ENCODE assay signal across 1 cellular context in the genomic region with DNA sequence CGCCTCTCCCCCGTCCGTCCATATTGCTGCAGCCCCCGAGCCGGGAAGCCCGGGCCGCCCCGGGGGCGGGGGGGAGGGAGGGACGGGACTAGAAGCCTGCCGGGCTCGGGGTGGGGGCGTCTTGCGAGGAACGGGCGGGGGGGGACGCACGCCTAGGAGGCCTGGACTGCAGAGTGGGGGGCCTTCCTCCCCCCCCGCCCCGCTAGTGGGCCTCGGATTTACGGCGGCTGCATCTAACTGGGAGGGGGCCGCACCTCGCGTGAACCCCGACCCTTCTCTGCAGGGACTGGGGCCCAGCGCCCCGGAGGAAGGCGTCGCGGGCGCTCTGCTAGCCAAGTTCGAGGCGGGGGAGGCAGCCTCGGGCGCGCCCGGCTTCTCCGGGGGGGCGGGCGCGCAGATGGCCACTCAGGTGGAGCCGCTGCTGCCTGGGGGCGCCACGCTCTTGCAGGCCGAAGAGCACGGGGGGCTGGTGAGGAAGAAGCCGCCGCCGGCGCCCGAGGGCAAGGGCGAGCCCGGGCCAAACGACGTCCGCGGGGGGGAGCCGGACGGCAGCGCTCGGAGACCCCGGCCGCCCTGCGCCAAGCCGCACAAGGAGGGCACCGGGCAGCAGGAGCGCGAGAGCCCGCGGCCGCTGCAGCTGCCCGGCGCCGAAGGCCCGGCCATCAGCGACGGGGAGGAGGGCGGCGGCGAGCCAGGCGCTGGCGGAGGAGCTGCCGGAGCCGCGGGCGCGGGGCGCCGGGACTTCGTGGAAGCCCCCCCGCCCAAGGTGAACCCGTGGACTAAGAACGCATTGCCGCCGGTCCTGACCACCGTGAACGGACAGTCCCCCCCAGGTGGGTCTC.
TF ChIP-seq lines count a peak whose summit lies in the region.

A gene (plus strand): TSS at position 17 of the 842 bp plus-strand sequence. CDS start 381 bp downstream, at position 398.

TF ChIP-seq in HepG2, 621 proteins besides CTCF, POLR2A, EP300 and RAD21 (continued from another document and continues in another):
- no peak for TF ChIP-seq ZNF570 (CRISPR knock-in tag; IDR thresholded peaks at IDR 0.05; ENCODE audit: borderline replicate concordance)
- TF ChIP-seq ZNF317 (CRISPR knock-in tag; IDR thresholded peaks at IDR 0.05) = no peak
- TF ChIP-seq ZNF205 (CRISPR knock-in tag; IDR thresholded peaks at IDR 0.05) = no peak
- no peak for TF ChIP-seq NONO (IDR thresholded peaks at IDR 0.05)
- peak; percentile 51; the same call in 1 of the 2 replicates for TF ChIP-seq NONO (CRISPR knock-in tag; conservative IDR thresholded peaks at IDR 0.05)
- TF ChIP-seq TOE1 (CRISPR knock-in tag; IDR thresholded peaks at IDR 0.05) = no peak
- no peak for TF ChIP-seq FOSL2 (CRISPR knock-in tag; IDR thresholded peaks at IDR 0.05)
- no peak for TF ChIP-seq BORCS8-MEF2B (CRISPR knock-in tag; IDR thresholded peaks at IDR 0.05)
- TF ChIP-seq, protein P1, sequence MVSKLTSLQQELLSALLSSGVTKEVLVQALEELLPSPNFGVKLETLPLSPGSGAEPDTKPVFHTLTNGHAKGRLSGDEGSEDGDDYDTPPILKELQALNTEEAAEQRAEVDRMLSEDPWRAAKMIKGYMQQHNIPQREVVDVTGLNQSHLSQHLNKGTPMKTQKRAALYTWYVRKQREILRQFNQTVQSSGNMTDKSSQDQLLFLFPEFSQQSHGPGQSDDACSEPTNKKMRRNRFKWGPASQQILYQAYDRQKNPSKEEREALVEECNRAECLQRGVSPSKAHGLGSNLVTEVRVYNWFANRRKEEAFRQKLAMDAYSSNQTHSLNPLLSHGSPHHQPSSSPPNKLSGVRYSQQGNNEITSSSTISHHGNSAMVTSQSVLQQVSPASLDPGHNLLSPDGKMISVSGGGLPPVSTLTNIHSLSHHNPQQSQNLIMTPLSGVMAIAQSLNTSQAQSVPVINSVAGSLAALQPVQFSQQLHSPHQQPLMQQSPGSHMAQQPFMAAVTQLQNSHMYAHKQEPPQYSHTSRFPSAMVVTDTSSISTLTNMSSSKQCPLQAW (CRISPR knock-in tag; IDR thresholded peaks at IDR 0.05) = no peak
- no peak for TF ChIP-seq ZFP37 (CRISPR knock-in tag; IDR thresholded peaks at IDR 0.05; ENCODE audit: borderline replicate concordance)
- TF ChIP-seq KLF15 (CRISPR knock-in tag; IDR thresholded peaks at IDR 0.05; ENCODE audit: borderline replicate concordance) = no peak
- TF ChIP-seq ETV6 (CRISPR knock-in tag; conservative IDR thresholded peaks at IDR 0.05) = no peak
- peak; percentile 12 for TF ChIP-seq HNRNPLL (IDR thresholded peaks at IDR 0.05; ENCODE audit: low read depth, low read length, poor library complexity, severe bottlenecking)
- TF ChIP-seq, protein P2, sequence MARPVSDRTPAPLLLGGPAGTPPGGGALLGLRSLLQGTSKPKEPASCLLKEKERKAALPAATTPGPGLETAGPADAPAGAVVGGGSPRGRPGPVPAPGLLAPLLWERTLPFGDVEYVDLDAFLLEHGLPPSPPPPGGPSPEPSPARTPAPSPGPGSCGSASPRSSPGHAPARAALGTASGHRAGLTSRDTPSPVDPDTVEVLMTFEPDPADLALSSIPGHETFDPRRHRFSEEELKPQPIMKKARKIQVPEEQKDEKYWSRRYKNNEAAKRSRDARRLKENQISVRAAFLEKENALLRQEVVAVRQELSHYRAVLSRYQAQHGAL (CRISPR knock-in tag; IDR thresholded peaks at IDR 0.05; ENCODE audit: not compliant biosample characterization) = no peak
- no peak for TF ChIP-seq ZNF749 (CRISPR knock-in tag; IDR thresholded peaks at IDR 0.05; ENCODE audit: borderline replicate concordance)
- TF ChIP-seq, protein P3, sequence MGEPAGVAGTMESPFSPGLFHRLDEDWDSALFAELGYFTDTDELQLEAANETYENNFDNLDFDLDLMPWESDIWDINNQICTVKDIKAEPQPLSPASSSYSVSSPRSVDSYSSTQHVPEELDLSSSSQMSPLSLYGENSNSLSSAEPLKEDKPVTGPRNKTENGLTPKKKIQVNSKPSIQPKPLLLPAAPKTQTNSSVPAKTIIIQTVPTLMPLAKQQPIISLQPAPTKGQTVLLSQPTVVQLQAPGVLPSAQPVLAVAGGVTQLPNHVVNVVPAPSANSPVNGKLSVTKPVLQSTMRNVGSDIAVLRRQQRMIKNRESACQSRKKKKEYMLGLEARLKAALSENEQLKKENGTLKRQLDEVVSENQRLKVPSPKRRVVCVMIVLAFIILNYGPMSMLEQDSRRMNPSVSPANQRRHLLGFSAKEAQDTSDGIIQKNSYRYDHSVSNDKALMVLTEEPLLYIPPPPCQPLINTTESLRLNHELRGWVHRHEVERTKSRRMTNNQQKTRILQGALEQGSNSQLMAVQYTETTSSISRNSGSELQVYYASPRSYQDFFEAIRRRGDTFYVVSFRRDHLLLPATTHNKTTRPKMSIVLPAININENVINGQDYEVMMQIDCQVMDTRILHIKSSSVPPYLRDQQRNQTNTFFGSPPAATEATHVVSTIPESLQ (CRISPR knock-in tag; conservative IDR thresholded peaks at IDR 0.05) = no peak
- no peak for TF ChIP-seq NCOA2 (CRISPR knock-in tag; IDR thresholded peaks at IDR 0.05)
- TF ChIP-seq, protein P4, sequence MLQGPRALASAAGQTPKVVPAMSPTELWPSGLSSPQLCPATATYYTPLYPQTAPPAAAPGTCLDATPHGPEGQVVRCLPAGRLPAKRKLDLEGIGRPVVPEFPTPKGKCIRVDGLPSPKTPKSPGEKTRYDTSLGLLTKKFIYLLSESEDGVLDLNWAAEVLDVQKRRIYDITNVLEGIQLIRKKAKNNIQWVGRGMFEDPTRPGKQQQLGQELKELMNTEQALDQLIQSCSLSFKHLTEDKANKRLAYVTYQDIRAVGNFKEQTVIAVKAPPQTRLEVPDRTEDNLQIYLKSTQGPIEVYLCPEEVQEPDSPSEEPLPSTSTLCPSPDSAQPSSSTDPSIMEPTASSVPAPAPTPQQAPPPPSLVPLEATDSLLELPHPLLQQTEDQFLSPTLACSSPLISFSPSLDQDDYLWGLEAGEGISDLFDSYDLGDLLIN (CRISPR knock-in tag; IDR thresholded peaks at IDR 0.05; ENCODE audit: borderline replicate concordance) = no peak
- no peak for TF ChIP-seq ZMYM4 (CRISPR knock-in tag; IDR thresholded peaks at IDR 0.05)
- TF ChIP-seq SNRNP70 (IDR thresholded peaks at IDR 0.05; ENCODE audit: low read depth, low read length) = no peak
- TF ChIP-seq, protein P5, sequence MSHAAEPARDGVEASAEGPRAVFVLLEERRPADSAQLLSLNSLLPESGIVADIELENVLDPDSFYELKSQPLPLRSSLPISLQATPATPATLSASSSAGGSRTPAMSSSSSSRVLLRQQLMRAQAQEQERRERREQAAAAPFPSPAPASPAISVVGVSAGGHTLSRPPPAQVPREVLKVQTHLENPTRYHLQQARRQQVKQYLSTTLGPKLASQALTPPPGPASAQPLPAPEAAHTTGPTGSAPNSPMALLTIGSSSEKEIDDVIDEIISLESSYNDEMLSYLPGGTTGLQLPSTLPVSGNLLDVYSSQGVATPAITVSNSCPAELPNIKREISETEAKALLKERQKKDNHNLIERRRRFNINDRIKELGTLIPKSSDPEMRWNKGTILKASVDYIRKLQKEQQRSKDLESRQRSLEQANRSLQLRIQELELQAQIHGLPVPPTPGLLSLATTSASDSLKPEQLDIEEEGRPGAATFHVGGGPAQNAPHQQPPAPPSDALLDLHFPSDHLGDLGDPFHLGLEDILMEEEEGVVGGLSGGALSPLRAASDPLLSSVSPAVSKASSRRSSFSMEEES (CRISPR knock-in tag; IDR thresholded peaks at IDR 0.05) = no peak
- peak; percentile 45 for TF ChIP-seq KDM2A (CRISPR knock-in tag; IDR thresholded peaks at IDR 0.05; ENCODE audit: borderline replicate concordance, low read depth)
- TF ChIP-seq SOX6 (IDR thresholded peaks at IDR 0.05) = no peak
- TF ChIP-seq SOX6 (CRISPR knock-in tag; IDR thresholded peaks at IDR 0.05) = no peak
- TF ChIP-seq CHD2 (IDR thresholded peaks at IDR 0.05; ENCODE audit: low read depth, low read length) = no peak
- TF ChIP-seq ZNF75D (CRISPR knock-in tag; IDR thresholded peaks at IDR 0.05; ENCODE audit: borderline replicate concordance) = no peak
- TF ChIP-seq ZNF232 (CRISPR knock-in tag; IDR thresholded peaks at IDR 0.05; ENCODE audit: borderline replicate concordance) = no peak
- no peak for TF ChIP-seq RAD51 (IDR thresholded peaks at IDR 0.05; ENCODE audit: borderline replicate concordance)
- no peak for TF ChIP-seq U2AF2 (IDR thresholded peaks at IDR 0.05; ENCODE audit: low read depth, low read length)
- TF ChIP-seq ZNF557 (CRISPR knock-in tag; IDR thresholded peaks at IDR 0.05) = no peak
- TF ChIP-seq ZNF816 (CRISPR knock-in tag; IDR thresholded peaks at IDR 0.05; ENCODE audit: borderline replicate concordance) = no peak
- peak; percentile 40; the same call in 1 of the 2 replicates for TF ChIP-seq ZNF780A (CRISPR knock-in tag; IDR thresholded peaks at IDR 0.05)
- TF ChIP-seq CENPT (CRISPR knock-in tag; IDR thresholded peaks at IDR 0.05; ENCODE audit: low read depth) = no peak
- TF ChIP-seq, protein P6, sequence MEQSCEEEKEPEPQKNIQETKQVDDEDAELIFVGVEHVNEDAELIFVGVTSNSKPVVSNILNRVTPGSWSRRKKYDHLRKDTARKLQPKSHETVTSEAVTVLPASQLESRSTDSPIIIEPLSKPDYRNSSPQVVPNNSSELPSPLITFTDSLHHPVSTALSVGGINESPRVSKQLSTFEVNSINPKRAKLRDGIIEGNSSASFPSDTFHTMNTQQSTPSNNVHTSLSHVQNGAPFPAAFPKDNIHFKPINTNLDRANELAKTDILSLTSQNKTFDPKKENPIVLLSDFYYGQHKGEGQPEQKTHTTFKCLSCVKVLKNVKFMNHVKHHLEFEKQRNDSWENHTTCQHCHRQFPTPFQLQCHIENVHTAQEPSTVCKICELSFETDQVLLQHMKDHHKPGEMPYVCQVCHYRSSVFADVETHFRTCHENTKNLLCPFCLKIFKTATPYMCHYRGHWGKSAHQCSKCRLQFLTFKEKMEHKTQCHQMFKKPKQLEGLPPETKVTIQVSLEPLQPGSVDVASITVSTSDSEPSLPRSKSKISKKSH (CRISPR knock-in tag; IDR thresholded peaks at IDR 0.05; ENCODE audit: borderline replicate concordance) = no peak
- TF ChIP-seq, protein P7, sequence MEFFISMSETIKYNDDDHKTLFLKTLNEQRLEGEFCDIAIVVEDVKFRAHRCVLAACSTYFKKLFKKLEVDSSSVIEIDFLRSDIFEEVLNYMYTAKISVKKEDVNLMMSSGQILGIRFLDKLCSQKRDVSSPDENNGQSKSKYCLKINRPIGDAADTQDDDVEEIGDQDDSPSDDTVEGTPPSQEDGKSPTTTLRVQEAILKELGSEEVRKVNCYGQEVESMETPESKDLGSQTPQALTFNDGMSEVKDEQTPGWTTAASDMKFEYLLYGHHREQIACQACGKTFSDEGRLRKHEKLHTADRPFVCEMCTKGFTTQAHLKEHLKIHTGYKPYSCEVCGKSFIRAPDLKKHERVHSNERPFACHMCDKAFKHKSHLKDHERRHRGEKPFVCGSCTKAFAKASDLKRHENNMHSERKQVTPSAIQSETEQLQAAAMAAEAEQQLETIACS (CRISPR knock-in tag; IDR thresholded peaks at IDR 0.05) = no peak
- TF ChIP-seq ZNF720 (CRISPR knock-in tag; IDR thresholded peaks at IDR 0.05) = no peak
- TF ChIP-seq ZNF563 (CRISPR knock-in tag; IDR thresholded peaks at IDR 0.05) = no peak
- TF ChIP-seq HOXD1 (CRISPR knock-in tag; IDR thresholded peaks at IDR 0.05) = no peak
- TF ChIP-seq, protein P8, sequence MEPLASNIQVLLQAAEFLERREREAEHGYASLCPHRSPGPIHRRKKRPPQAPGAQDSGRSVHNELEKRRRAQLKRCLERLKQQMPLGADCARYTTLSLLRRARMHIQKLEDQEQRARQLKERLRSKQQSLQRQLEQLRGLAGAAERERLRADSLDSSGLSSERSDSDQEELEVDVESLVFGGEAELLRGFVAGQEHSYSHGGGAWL (CRISPR knock-in tag; IDR thresholded peaks at IDR 0.05) = no peak; the same call in 1 of the 2 replicates
- no peak for TF ChIP-seq ZNF850 (CRISPR knock-in tag; conservative IDR thresholded peaks at IDR 0.05)
- TF ChIP-seq, protein P9, sequence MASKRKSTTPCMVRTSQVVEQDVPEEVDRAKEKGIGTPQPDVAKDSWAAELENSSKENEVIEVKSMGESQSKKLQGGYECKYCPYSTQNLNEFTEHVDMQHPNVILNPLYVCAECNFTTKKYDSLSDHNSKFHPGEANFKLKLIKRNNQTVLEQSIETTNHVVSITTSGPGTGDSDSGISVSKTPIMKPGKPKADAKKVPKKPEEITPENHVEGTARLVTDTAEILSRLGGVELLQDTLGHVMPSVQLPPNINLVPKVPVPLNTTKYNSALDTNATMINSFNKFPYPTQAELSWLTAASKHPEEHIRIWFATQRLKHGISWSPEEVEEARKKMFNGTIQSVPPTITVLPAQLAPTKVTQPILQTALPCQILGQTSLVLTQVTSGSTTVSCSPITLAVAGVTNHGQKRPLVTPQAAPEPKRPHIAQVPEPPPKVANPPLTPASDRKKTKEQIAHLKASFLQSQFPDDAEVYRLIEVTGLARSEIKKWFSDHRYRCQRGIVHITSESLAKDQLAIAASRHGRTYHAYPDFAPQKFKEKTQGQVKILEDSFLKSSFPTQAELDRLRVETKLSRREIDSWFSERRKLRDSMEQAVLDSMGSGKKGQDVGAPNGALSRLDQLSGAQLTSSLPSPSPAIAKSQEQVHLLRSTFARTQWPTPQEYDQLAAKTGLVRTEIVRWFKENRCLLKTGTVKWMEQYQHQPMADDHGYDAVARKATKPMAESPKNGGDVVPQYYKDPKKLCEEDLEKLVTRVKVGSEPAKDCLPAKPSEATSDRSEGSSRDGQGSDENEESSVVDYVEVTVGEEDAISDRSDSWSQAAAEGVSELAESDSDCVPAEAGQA (IDR thresholded peaks at IDR 0.05; ENCODE audit: low read depth) = no peak
- TF ChIP-seq, protein P9 (CRISPR knock-in tag; IDR thresholded peaks at IDR 0.05; ENCODE audit: borderline replicate concordance) = no peak
- 0 out of 2 replicates have a peak, but pooled peaks have one; percentile 29 for TF ChIP-seq HOXA7 (CRISPR knock-in tag; IDR thresholded peaks at IDR 0.05)
